In the genomic region with DNA sequence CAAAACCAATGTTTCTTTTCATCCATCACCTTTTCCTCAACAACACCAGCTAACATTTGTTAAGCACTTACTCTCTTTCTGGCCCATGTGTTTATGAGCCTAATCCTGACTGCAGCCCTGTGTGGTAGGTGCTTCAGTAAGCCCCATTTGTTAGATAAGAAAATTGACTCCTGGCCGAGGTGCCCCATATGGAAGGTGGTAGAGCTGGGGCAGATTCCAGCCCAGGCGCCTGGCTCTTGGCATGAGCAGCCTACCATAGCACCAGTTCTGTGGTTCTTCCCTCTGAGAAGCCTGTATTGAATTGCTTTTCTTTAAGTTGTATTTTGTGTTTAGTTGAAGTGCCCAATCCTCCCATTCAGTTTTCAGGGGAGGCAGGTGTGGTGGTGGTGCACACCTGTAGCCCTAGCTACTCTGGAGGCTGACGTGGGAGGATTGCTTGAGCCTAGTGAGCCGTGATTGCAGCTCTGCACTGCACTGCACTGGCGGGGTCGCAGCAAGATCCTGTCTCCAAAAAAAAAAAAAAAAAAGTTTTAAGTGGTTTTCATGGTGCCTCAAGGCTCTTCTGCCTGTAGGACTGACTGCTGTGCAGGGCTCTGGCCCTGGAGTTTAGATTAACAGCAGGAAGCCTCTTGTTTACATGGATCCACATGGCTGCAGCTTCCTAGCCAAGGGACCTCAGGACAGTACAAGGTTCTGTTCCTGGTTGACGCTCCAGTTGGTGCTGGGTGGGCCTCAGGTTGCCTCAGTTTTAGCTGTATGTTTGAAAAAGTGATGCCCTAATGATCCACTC, we compare ENCODE assay signal across 1 cellular context.
TF ChIP-seq lines count a peak whose summit lies in the region.

No MANE protein-coding gene starts in this region.

TF ChIP-seq in HepG2, 621 proteins besides CTCF, POLR2A, EP300 and RAD21 (continues in another document):
- TF ChIP-seq ZBTB4 (CRISPR knock-in tag; IDR thresholded peaks at IDR 0.05; ENCODE audit: borderline replicate concordance) = no peak
- no peak for TF ChIP-seq ZNF230 (CRISPR knock-in tag; IDR thresholded peaks at IDR 0.05)
- no peak for TF ChIP-seq ZIK1 (CRISPR knock-in tag; IDR thresholded peaks at IDR 0.05; ENCODE audit: borderline replicate concordance, low read depth)
- TF ChIP-seq IKZF5 (CRISPR knock-in tag; IDR thresholded peaks at IDR 0.05) = 0 out of 2 replicates have a peak, but pooled peaks have one; percentile 21
- TF ChIP-seq GPBP1L1 (CRISPR knock-in tag; IDR thresholded peaks at IDR 0.05) = no peak
- peak; percentile 47; the same call in 1 of the 2 replicates for TF ChIP-seq ETV5 (CRISPR knock-in tag; IDR thresholded peaks at IDR 0.05; ENCODE audit: borderline replicate concordance)
- TF ChIP-seq KIAA2018 (CRISPR knock-in tag; IDR thresholded peaks at IDR 0.05; ENCODE audit: borderline replicate concordance) = no peak
- no peak for TF ChIP-seq ZSCAN20 (CRISPR knock-in tag; IDR thresholded peaks at IDR 0.05; ENCODE audit: borderline replicate concordance)
- no peak for TF ChIP-seq TARDBP (CRISPR knock-in tag; IDR thresholded peaks at IDR 0.05)
- no peak for TF ChIP-seq KLF16 (CRISPR knock-in tag; IDR thresholded peaks at IDR 0.05)
- no peak for TF ChIP-seq SP4 (CRISPR knock-in tag; IDR thresholded peaks at IDR 0.05)
- no peak for TF ChIP-seq RFX3 (CRISPR knock-in tag; IDR thresholded peaks at IDR 0.05)
- TF ChIP-seq RBM39 (IDR thresholded peaks at IDR 0.05; ENCODE audit: low read depth, low read length, poor library complexity, severe bottlenecking) = no peak
- no peak for TF ChIP-seq HOXD1 (CRISPR knock-in tag; IDR thresholded peaks at IDR 0.05)
- peak; percentile 62; the same call in 1 of the 2 replicates for TF ChIP-seq MAX (IDR thresholded peaks at IDR 0.05)
- TF ChIP-seq ARID4A (CRISPR knock-in tag; IDR thresholded peaks at IDR 0.05; ENCODE audit: borderline replicate concordance) = no peak
- no peak for TF ChIP-seq EED (CRISPR knock-in tag; IDR thresholded peaks at IDR 0.05)
- peak; percentile 39; the same call in 1 of the 2 replicates for TF ChIP-seq ELF3 (CRISPR knock-in tag; IDR thresholded peaks at IDR 0.05)
- TF ChIP-seq ZNF260 (CRISPR knock-in tag; IDR thresholded peaks at IDR 0.05; ENCODE audit: borderline replicate concordance, low read depth) = no peak
- TF ChIP-seq SP1 (IDR thresholded peaks at IDR 0.05) = no peak
- no peak for TF ChIP-seq SP1 (CRISPR knock-in tag; IDR thresholded peaks at IDR 0.05)
- TF ChIP-seq ZNF564 (CRISPR knock-in tag; IDR thresholded peaks at IDR 0.05) = no peak
- TF ChIP-seq, protein P1, sequence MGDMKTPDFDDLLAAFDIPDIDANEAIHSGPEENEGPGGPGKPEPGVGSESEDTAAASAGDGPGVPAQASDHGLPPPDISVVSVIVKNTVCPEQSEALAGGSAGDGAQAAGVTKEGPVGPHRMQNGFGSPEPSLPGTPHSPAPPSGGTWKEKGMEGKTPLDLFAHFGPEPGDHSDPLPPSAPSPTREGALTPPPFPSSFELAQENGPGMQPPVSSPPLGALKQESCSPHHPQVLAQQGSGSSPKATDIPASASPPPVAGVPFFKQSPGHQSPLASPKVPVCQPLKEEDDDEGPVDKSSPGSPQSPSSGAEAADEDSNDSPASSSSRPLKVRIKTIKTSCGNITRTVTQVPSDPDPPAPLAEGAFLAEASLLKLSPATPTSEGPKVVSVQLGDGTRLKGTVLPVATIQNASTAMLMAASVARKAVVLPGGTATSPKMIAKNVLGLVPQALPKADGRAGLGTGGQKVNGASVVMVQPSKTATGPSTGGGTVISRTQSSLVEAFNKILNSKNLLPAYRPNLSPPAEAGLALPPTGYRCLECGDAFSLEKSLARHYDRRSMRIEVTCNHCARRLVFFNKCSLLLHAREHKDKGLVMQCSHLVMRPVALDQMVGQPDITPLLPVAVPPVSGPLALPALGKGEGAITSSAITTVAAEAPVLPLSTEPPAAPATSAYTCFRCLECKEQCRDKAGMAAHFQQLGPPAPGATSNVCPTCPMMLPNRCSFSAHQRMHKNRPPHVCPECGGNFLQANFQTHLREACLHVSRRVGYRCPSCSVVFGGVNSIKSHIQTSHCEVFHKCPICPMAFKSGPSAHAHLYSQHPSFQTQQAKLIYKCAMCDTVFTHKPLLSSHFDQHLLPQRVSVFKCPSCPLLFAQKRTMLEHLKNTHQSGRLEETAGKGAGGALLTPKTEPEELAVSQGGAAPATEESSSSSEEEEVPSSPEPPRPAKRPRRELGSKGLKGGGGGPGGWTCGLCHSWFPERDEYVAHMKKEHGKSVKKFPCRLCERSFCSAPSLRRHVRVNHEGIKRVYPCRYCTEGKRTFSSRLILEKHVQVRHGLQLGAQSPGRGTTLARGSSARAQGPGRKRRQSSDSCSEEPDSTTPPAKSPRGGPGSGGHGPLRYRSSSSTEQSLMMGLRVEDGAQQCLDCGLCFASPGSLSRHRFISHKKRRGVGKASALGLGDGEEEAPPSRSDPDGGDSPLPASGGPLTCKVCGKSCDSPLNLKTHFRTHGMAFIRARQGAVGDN (CRISPR knock-in tag; IDR thresholded peaks at IDR 0.05) = peak; percentile 37
- TF ChIP-seq CBFB (CRISPR knock-in tag; IDR thresholded peaks at IDR 0.05) = no peak
- no peak for TF ChIP-seq BRD4 (CRISPR knock-in tag; IDR thresholded peaks at IDR 0.05)
